In the genomic region with DNA sequence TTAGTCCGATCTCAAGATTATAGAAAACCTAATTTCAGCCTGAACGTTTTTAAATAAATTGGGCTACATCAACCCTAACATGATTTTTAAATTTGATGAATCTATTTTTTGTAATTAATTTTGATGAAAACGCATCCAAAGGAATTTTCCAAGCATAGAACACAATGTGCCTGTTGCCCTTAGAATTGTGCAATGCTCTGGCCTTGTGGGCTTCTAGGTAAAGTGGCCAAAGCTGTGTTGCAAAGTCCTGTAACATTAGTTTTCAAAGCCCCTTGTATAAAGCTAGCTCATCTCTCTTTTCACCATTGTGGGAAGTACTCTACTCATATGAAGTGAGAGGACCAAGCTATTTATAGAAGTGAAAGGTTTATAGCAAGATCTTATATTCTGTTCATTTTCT, we compare ENCODE assay signal across 26 cellular contexts.
"Had no signal": no experiment of that assay in that cellular context is flagged by ENCODE, and none has a peak within 500 bp of the region (broad histone marks: within the 10 kb centered on the region; RNA-seq: fewer than 3 reads in every experiment).

No MANE protein-coding gene starts in this region.

- H3K27me3 ChIP-seq: left lung, neutrophil, ovary, right atrium auricular region, suprapubic skin, tibial artery, uterus had no signal

- DNase-seq: hypothalamus; immature natural killer cell; kidney; left colon; left lung; lower lobe of right lung; mammary epithelial cell; mesenchymal stem cell; naive thymus-derived CD8-positive, alpha-beta T cell; occipital lobe; ovary; stimulated activated CD4-positive, alpha-beta T cell treated with anti-CD3 and anti-CD28 coated beads, Interleukin-12 subunit alpha, Interleukin-12 subunit beta, amount 100 ng/mL, for 4 hours; stimulated activated CD4-positive, alpha-beta T cell treated with anti-CD3 and anti-CD28 coated beads, Interleukin-15, amount 100 ng/mL, for 24 hours; stimulated activated CD4-positive, alpha-beta T cell treated with anti-CD3 and anti-CD28 coated beads, Interleukin-2, amount 100 ng/mL, for 24 hours; stimulated activated CD4-positive, alpha-beta T cell treated with anti-CD3 and anti-CD28 coated beads, Interleukin-4, amount 100 ng/mL, for 1 hour; stimulated activated naive B cell treated with anti-CD40 and anti-IgM and Interleukin-4, amounts not matched to agents 10 μg/mL and 1 μg/mL and 100 μg/mL, for 72 hours; stimulated activated naive CD8-positive, alpha-beta T cell treated with anti-CD3 and anti-CD28 coated beads, Interleukin-15, Interleukin-2, amounts not matched to agents 100 U/mL and 50 U/mL, for 24 hours; tibial artery; uterus had no signal

- H3K9me3 ChIP-seq: left lung, lower lobe of right lung, neutrophil, ovary, right atrium auricular region, suprapubic skin, thoracic aorta, tibial artery, uterus had no signal

- ATAC-seq: left colon; left lung; lower lobe of right lung; naive thymus-derived CD8-positive, alpha-beta T cell; sciatic nerve; stimulated activated naive B cell treated with anti-CD40 and anti-IgM and Interleukin-4, amounts not matched to agents 10 μg/mL and 1 μg/mL and 100 μg/mL, for 72 hours; stimulated activated naive CD8-positive, alpha-beta T cell treated with anti-CD3 and anti-CD28 coated beads, Interleukin-15, Interleukin-2, amounts not matched to agents 100 U/mL and 50 U/mL, for 24 hours had no signal

- H3K27ac ChIP-seq: left lung, lower lobe of right lung, neutrophil, ovary, right atrium auricular region, skin epidermis, suprapubic skin, thoracic aorta, tibial artery, uterus had no signal

- H3K4me1 ChIP-seq: lower lobe of right lung, right atrium auricular region, uterus had no signal

- FAIRE-seq: islet of Langerhans, kidney had no signal

- H3K4me3 ChIP-seq: left lung, lower lobe of right lung, ovary, right atrium auricular region, skin epidermis, suprapubic skin, thoracic aorta, tibial artery, uterus had no signal

- H3K36me3 ChIP-seq: left lung, lower lobe of right lung, neutrophil, ovary, right atrium auricular region, suprapubic skin, thoracic aorta, tibial artery, uterus had no signal
